ENCODE assay signal across 20 cellular contexts in the genomic region with DNA sequence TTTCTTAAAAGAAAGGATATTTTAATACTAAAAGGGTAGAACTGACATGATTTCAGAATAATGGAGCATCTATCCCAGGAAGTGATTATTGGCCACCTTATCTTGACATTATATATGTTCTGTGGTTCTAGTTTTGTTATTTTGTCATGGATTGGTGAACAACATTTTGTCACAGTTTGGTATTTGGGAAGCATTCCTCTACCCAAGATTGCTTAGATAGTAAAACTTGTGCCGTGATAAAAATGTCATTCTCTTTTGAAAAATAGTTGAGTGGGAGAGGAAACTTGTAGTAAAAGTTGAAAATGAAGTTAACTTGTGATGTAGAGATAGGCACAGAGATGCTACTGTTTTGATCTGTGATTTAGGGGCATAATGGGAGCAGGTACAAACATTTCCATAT.
DNase-seq lines count a peak whose midpoint lies in the region; ATAC-seq and TF ChIP-seq lines count a peak whose summit lies in the region.
"Had no signal": no experiment of that assay in that cellular context is flagged by ENCODE, and none has a peak within 500 bp of the region (broad histone marks: within the 10 kb centered on the region; RNA-seq: fewer than 3 reads in every experiment).

No MANE protein-coding gene starts in this region.

- no peak overlapping the region for H3K18ac ChIP-seq in mesenchymal stem cell (ENCODE audit: low read depth in 1 of 2, low read length in 2 of 2)

- TF ChIP-seq CTCF in AG10803 (conservative IDR thresholded peaks at IDR 0.05; ENCODE audit: low read length) (no peak), RWPE2 (IDR thresholded peaks at IDR 0.05; ENCODE audit: poor library complexity, severe bottlenecking) (no peak), foreskin keratinocyte (conservative IDR thresholded peaks at IDR 0.05) (no peak)

- H3K27me3 ChIP-seq in RWPE2 (ENCODE audit: insufficient read depth, poor library complexity, severe bottlenecking) (no peaks in the 10 kb centered on the region), mesenchymal stem cell (ENCODE audit: control insufficient read depth in 1 of 2, insufficient read depth in 1 of 2, low read length in 2 of 2) (no peaks in the 10 kb centered on the region), skeletal muscle satellite cell (ENCODE audit: control insufficient read depth, insufficient read depth, low read length) (no peaks in the 10 kb centered on the region), foreskin keratinocyte (no peaks in the 10 kb centered on the region)
- H3K27me3 ChIP-seq: SJCRH30 had no signal

- no peak overlapping the region for H2BK12ac ChIP-seq in mesenchymal stem cell (ENCODE audit: low read length in 2 of 2)

- DNase-seq in AG10803 (ENCODE audit: low read depth) (peak; percentile 21), RWPE2 (ENCODE audit: low spot score) (no peak), mesenchymal stem cell (no peak), caudate nucleus (lab: John Stamatoyannopoulos, UW) (no peak), foreskin keratinocyte (no peak), Right ventricle myocardium superior (no peak)
- DNase-seq: Caco-2; CD4-positive, alpha-beta T cell; GF-D8; MM.1S; NCI-H1105; NCI-H187; NCI-H2107; NCI-H510A; NCI-H82; RPMI8226 had no signal

- H3K4me2 ChIP-seq in mesenchymal stem cell (ENCODE audit: low read length, poor library complexity, severe bottlenecking) (no peak overlapping the region), skeletal muscle satellite cell (ENCODE audit: low read length) (no peak overlapping the region)

- H3K9me3 ChIP-seq in RWPE2 (ENCODE audit: severe bottlenecking) (no peaks in the 10 kb centered on the region), mesenchymal stem cell (ENCODE audit: control insufficient read depth, low read length) (no peaks in the 10 kb centered on the region), skeletal muscle satellite cell (replicated peaks; ENCODE audit: low read length) (no peaks in the 10 kb centered on the region)
- H3K9me3 ChIP-seq: Caco-2, HAP-1, SJCRH30 had no signal

- H3K4me3 ChIP-seq in AG10803 (ENCODE audit: low read length), result no peak overlapping the region
- no peak overlapping the region for H3K4me3 ChIP-seq in RWPE2 (ENCODE audit: severe bottlenecking)
- no peak overlapping the region for H3K4me3 ChIP-seq in mesenchymal stem cell (ENCODE audit: insufficient read depth in 1 of 2, low read depth in 1 of 2, low read length in 2 of 2)
- no peak overlapping the region for H3K4me3 ChIP-seq in skeletal muscle satellite cell (ENCODE audit: low read length)
- H3K4me3 ChIP-seq: GM12878, HAP-1, SJCRH30 had no signal

- H3K9ac ChIP-seq in mesenchymal stem cell (ENCODE audit: low read length), result no peak overlapping the region
- peak overlapping the region; percentile 47 for H3K9ac ChIP-seq in skeletal muscle satellite cell (ENCODE audit: low read depth, low read length)

- ATAC-seq in RWPE2 (ENCODE audit: low read depth), result no peak
- ATAC-seq in foreskin keratinocyte, result no peak
- ATAC-seq in Right ventricle myocardium superior (ENCODE audit: poor library complexity), result no peak
- ATAC-seq: GM12878 had no signal

- H3K23ac ChIP-seq in mesenchymal stem cell (ENCODE audit: low read length in 2 of 2), result no peak overlapping the region

- 35% methylated on average over 1 of the region's 1 CpG for WGBS in mesenchymal stem cell

- peaks cover 21% of the 10 kb centered on the region for H3K4me1 ChIP-seq in RWPE2 (ENCODE audit: insufficient read depth, poor library complexity, severe bottlenecking)
- H3K4me1 ChIP-seq in mesenchymal stem cell (ENCODE audit: control insufficient read depth, insufficient read depth, low read depth, low read length), result peaks cover 14% of the 10 kb centered on the region
- peaks cover 35% of the 10 kb centered on the region for H3K4me1 ChIP-seq in skeletal muscle satellite cell (ENCODE audit: control insufficient read depth, insufficient read depth, low read length)
- peaks cover 9% of the 10 kb centered on the region for H3K4me1 ChIP-seq in foreskin keratinocyte
- H3K4me1 ChIP-seq: Caco-2, HAP-1 had no signal

- H3K27ac ChIP-seq in RWPE2 (ENCODE audit: poor library complexity, severe bottlenecking) (peak overlapping the region; percentile 87), mesenchymal stem cell (ENCODE audit: low read length, poor library complexity, severe bottlenecking) (peak overlapping the region; percentile 97), caudate nucleus (ENCODE audit: low read depth, low read length) (no peak overlapping the region), foreskin keratinocyte (no peak overlapping the region)

- no peaks in the 10 kb centered on the region for H3K79me1 ChIP-seq in mesenchymal stem cell (replicated peaks; ENCODE audit: low read length, poor library complexity, severe bottlenecking)

- H2BK5ac ChIP-seq in mesenchymal stem cell (ENCODE audit: low read depth, low read length, poor library complexity, severe bottlenecking), result peak overlapping the region; percentile 86

- no peak overlapping the region for H2BK15ac ChIP-seq in mesenchymal stem cell (ENCODE audit: low read depth, poor library complexity, severe bottlenecking)

- H2BK120ac ChIP-seq in mesenchymal stem cell (ENCODE audit: low read depth, low read length), result no peak overlapping the region

- no peak overlapping the region for H3K4ac ChIP-seq in mesenchymal stem cell (ENCODE audit: low read depth in 1 of 2, low read length in 2 of 2)

- H3K36me3 ChIP-seq in RWPE2 (ENCODE audit: low read depth) (no peaks in the 10 kb centered on the region), mesenchymal stem cell (ENCODE audit: control insufficient read depth in 1 of 2, insufficient read depth in 2 of 2, low read depth in 1 of 2, low read length in 2 of 2) (no peaks in the 10 kb centered on the region), skeletal muscle satellite cell (ENCODE audit: insufficient read depth, low read length) (no peaks in the 10 kb centered on the region)
- H3K36me3 ChIP-seq: HAP-1, SJCRH30 had no signal

- H3K14ac ChIP-seq in mesenchymal stem cell (ENCODE audit: low read length in 2 of 2), result no peak overlapping the region

- intact Hi-C loops in Right ventricle myocardium superior (cut with DNase I), result no loop called here

- H2AFZ ChIP-seq in mesenchymal stem cell (ENCODE audit: low read depth, low read length), result no peak overlapping the region

- no peak overlapping the region for H2AK5ac ChIP-seq in mesenchymal stem cell (ENCODE audit: low read length, severe bottlenecking)

- no peak overlapping the region for H4K91ac ChIP-seq in mesenchymal stem cell (ENCODE audit: low read length)

- H4K8ac ChIP-seq in mesenchymal stem cell (ENCODE audit: low read length), result no peak overlapping the region

Comparison
In these comparisons a context has a peak if more than half of its experiments do, and no peak if none do; other contexts are left out.
1. H3K27ac ChIP-seq: peak in RWPE2 (single experiment) and mesenchymal stem cell (single experiment); none in caudate nucleus (single experiment) and foreskin keratinocyte (single experiment).